ENCODE assay signal across 31 cellular contexts in the genomic region with DNA sequence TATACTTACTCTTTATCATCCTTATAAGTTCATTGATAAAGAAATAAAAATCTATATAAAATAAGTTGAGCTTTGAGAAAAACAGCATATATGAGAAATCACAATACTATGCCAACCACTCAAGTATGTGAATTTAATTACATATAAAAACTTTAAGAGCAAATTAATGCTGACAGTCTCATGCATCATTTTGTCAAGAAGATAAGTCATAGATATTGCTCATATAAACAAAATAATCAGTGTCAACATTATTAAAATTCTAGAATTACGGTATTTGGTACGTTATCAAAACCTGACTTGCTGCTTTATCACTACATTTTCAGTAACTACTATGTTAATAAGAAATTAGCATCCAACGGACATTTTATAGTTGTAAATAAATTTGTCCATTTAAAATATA.
"Had no signal": no experiment of that assay in that cellular context is flagged by ENCODE, and none has a peak within 500 bp of the region (broad histone marks: within the 10 kb centered on the region; RNA-seq: fewer than 3 reads in every experiment).

No MANE protein-coding gene starts in this region.

- H3K36me3 ChIP-seq: ascending aorta, breast epithelium, cardiac muscle cell, esophagus squamous epithelium, gastrocnemius medialis, heart left ventricle had no signal

- DNase-seq: activated CD4-positive, alpha-beta memory T cell treated with anti-CD3 and anti-CD28 coated beads for 36 hours; activated CD4-positive, alpha-beta T cell treated with anti-CD3 and anti-CD28 coated beads for 36 hours; activated CD4-positive, alpha-beta T cell treated with anti-CD3 and anti-CD28 coated beads, Interleukin-2, amount 10 ng/mL, durations not matched to agents 24 days and 14 days; activated CD4-positive, CD25-positive, alpha-beta regulatory T cell; activated CD4-positive, CD25-positive, alpha-beta regulatory T cell treated with anti-CD3 and anti-CD28 coated beads, Interleukin-2, amount 50 U/mL, for 72 hours; activated CD8-positive, alpha-beta memory T cell treated with anti-CD3 and anti-CD28 coated beads, Interleukin-2, amount 10 ng/mL, durations not matched to agents 7 days and 5 days; activated CD8-positive, alpha-beta memory T cell treated with anti-CD3 and anti-CD28 coated beads, Interleukin-2, amount 50 U/mL, for 4 hours; activated CD8-positive, alpha-beta T cell treated with anti-CD3 and anti-CD28 coated beads, Interleukin-2, amount 10 ng/mL, durations not matched to agents 7 days and 5 days; activated effector memory CD4-positive, alpha-beta T cell treated with anti-CD3 and anti-CD28 coated beads, Interleukin-2, amount 50 U/mL, for 16 hours; activated naive CD4-positive, alpha-beta T cell treated with anti-CD3 and anti-CD28 coated beads for 36 hours; activated naive CD8-positive, alpha-beta T cell treated with anti-CD3 and anti-CD28 coated beads, Interleukin-2, amount 10 ng/mL, durations not matched to agents 7 days and 5 days; activated T-cell treated with anti-CD3 and anti-CD28 coated beads, Interleukin-2, amount 50 U/mL, for 1 hour; activated T-cell treated with anti-CD3 and anti-CD28 coated beads, Interleukin-2, amount 50 U/mL, for 48 hours; central memory CD4-positive, alpha-beta T cell; cerebellar nuclear complex; dorsolateral prefrontal cortex; effector memory CD4-positive, alpha-beta T cell; esophagus squamous epithelium; foreskin fibroblast; gastrocnemius medialis; glutamatergic neuron; heart left ventricle; T-cell; T-helper 17 cell; T1000 had no signal

- ATAC-seq: activated CD4-positive, alpha-beta T cell treated with anti-CD3 and anti-CD28 coated beads for 36 hours; activated CD8-positive, alpha-beta memory T cell treated with anti-CD3 and anti-CD28 coated beads, Interleukin-2, amount 10 ng/mL, durations not matched to agents 7 days and 5 days; activated CD8-positive, alpha-beta T cell treated with anti-CD3 and anti-CD28 coated beads, Interleukin-2, amount 10 ng/mL, durations not matched to agents 7 days and 5 days; gastrocnemius medialis; heart left ventricle; T-cell; T-helper 17 cell had no signal

- H3K27ac ChIP-seq: ascending aorta, breast epithelium, cardiac muscle cell, coronary artery, dorsolateral prefrontal cortex, epithelial cell of prostate, esophagus squamous epithelium, gastrocnemius medialis, heart left ventricle had no signal

- H3K27me3 ChIP-seq: ascending aorta, breast epithelium, cardiac muscle cell, gastrocnemius medialis, heart left ventricle had no signal

- H3K4me1 ChIP-seq: ascending aorta, breast epithelium, esophagus squamous epithelium, gastrocnemius medialis, heart left ventricle had no signal

- H3K4me3 ChIP-seq: ascending aorta, breast epithelium, cardiac muscle cell, coronary artery, dorsolateral prefrontal cortex, esophagus squamous epithelium, gastrocnemius medialis, heart left ventricle had no signal

- FAIRE-seq: endothelial cell of umbilical vein had no signal

- H3K9me3 ChIP-seq: ascending aorta, breast epithelium, esophagus squamous epithelium, gastrocnemius medialis, heart left ventricle had no signal
